Comparison of ENCODE assay signal across 1 cellular context in genomic region chr10:71243756-71244637, GRCh38.
TF ChIP-seq lines count a peak whose summit lies in the region.

No MANE protein-coding gene starts in this region.

TF ChIP-seq in H1, 55 proteins besides CTCF, POLR2A, EP300 and RAD21 (continued from another document):
- TF ChIP-seq TAF7 (optimal IDR thresholded peaks at IDR 0.05; ENCODE audit: borderline replicate concordance, low read depth, low read length), result no peak
TF ChIP-seq in H1: peak in this region for 0.
